Comparison of ENCODE assay signal across 12 cellular contexts in the genomic region with DNA sequence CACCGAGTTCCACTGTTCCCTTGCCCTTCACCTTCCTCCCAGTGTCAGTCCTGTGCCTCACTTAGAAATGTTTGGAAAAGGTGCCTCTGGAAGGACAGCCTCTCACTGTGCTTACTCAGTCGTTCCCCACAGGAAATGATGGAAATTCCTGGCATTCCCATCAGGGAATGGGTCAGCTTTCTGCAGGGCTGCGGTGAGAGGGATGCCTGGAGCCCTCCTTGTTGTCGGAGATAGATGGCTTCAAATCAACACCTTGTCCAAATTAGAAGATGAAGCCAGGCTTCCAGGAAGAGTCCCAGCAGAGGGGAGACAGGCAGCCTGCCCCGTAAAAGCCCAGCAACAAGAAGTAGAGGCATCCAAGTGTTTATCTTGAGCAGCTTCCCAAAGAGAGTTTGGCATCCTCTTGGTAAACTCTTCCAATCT. TPM values are rescaled to one million over a fixed set of nuclear protein-coding genes. Genes with fewer than 3 reads are reported as not detected.
DNase-seq lines count a peak whose midpoint lies in the region; ATAC-seq and TF ChIP-seq lines count a peak whose summit lies in the region.
"Had no signal": no experiment of that assay in that cellular context is flagged by ENCODE, and none has a peak within 500 bp of the region (broad histone marks: within the 10 kb centered on the region; RNA-seq: fewer than 3 reads in every experiment).

No MANE protein-coding gene starts in this region.

- no peaks in the 10 kb centered on the region; the same call in none of the 2 replicates for H3K36me3 ChIP-seq in SJSA1

- peak overlapping the region; percentile 98 for H3K27ac Mint-ChIP-seq in nephron progenitor cell
- H3K27ac Mint-ChIP-seq: CD4-positive, CD25-positive, alpha-beta regulatory T cell; naive thymus-derived CD8-positive, alpha-beta T cell had no signal

- H3K4me1 Mint-ChIP-seq in nephron progenitor cell, result peaks cover 75% of the 10 kb centered on the region
- H3K4me1 Mint-ChIP-seq: CD4-positive, CD25-positive, alpha-beta regulatory T cell; naive thymus-derived CD8-positive, alpha-beta T cell had no signal

- H3K4me3 Mint-ChIP-seq in nephron progenitor cell, result peak overlapping the region; percentile 46
- H3K4me3 Mint-ChIP-seq: CD4-positive, CD25-positive, alpha-beta regulatory T cell; naive thymus-derived CD8-positive, alpha-beta T cell had no signal

- H3K9me3 Mint-ChIP-seq in nephron progenitor cell, result no peaks in the 10 kb centered on the region
- H3K9me3 Mint-ChIP-seq: CD4-positive, CD25-positive, alpha-beta regulatory T cell; naive thymus-derived CD8-positive, alpha-beta T cell had no signal

- H3K9me3 ChIP-seq in SJSA1 (replicated peaks), result no peaks in the 10 kb centered on the region

- no peaks in the 10 kb centered on the region; the same call in 1 of the 2 replicates for H3K27me3 ChIP-seq in SJSA1 (replicated peaks)

- H3K27ac ChIP-seq in SJSA1, result peak overlapping the region; percentile 73
- H3K27ac ChIP-seq: SK-N-MC had no signal

- ATAC-seq in HG03457 (IDR thresholded peaks at IDR 0.05; ENCODE audit: unreplicated experiment), result no peak
- no peak for ATAC-seq in GM19035 (IDR thresholded peaks at IDR 0.05; ENCODE audit: unreplicated experiment)
- ATAC-seq: naive thymus-derived CD8-positive, alpha-beta T cell had no signal

- H3K27me3 Mint-ChIP-seq in nephron progenitor cell (ENCODE audit: low read depth, poor library complexity), result peaks cover 3% of the 10 kb centered on the region

- DNase-seq in Daoy (ENCODE audit: low read depth) (peak; percentile 72), SJSA1 (ENCODE audit: low read depth in 1 of 2, low spot score in 2 of 2) (peak; percentile 86 to 89), fibroblast of the aortic adventitia (ENCODE audit: low read depth) (peak; percentile 98), nephron progenitor cell (peak; percentile 27), putamen (ENCODE audit: low spot score) (no peak), hypothalamus (lab: John Stamatoyannopoulos, UW) (no peak)
- DNase-seq: CD4-positive, CD25-positive, alpha-beta regulatory T cell; naive thymus-derived CD8-positive, alpha-beta T cell; NCI-H1048 had no signal

- peaks cover 88% of the 10 kb centered on the region for H3K4me1 ChIP-seq in SJSA1 (replicated peaks)

- H3K36me3 Mint-ChIP-seq in nephron progenitor cell (ENCODE audit: low read depth), result peaks cover 49% of the 10 kb centered on the region
- H3K36me3 Mint-ChIP-seq: CD4-positive, CD25-positive, alpha-beta regulatory T cell; naive thymus-derived CD8-positive, alpha-beta T cell had no signal

- TF ChIP-seq CTCF in fibroblast of the aortic adventitia (IDR thresholded peaks at IDR 0.05; ENCODE audit: insufficient read depth, low read length), result no peak
- no peak for TF ChIP-seq CTCF in nephron progenitor cell (IDR thresholded peaks at IDR 0.05)

- no peak overlapping the region for H3K4me3 ChIP-seq in SJSA1
- no peak overlapping the region for H3K4me3 ChIP-seq in fibroblast of the aortic adventitia (ENCODE audit: low read depth, low read length)
- H3K4me3 ChIP-seq: SK-N-MC had no signal

RNA-seq across cellular contexts. Expression of a gene that starts 25.3 kb away (rescaled TPM):
- total RNA-seq in Daoy (2014; rRNA removed; shearing (Covaris generic)), result 1.7 and 2.6 TPM in 2 replicates
- total RNA-seq in SJSA1 (2014; rRNA removed; shearing (Covaris generic)), result 58.8 and 111 TPM in 2 replicates
- 63.9 and 109 TPM in 2 replicates for total RNA-seq in fibroblast of the aortic adventitia (ENCODE audit: low replicate concordance)
- total RNA-seq: CD4-positive, CD25-positive, alpha-beta regulatory T cell had no signal

Comparison
In these comparisons a context has a peak if more than half of its experiments do, and no peak if none do; other contexts are left out.
1. DNase-seq: peak in Daoy (single experiment), SJSA1 (2 of 2), fibroblast of the aortic adventitia (single experiment) and nephron progenitor cell (single experiment); none in putamen (single experiment) and hypothalamus (0 of 51).
2. RNA of a gene that starts 25.3 kb away (total RNA-seq): 58.8 to 111 TPM in SJSA1 and 63.9 to 109 TPM in fibroblast of the aortic adventitia; 1.7 to 2.6 TPM in Daoy; every median in the first group is over 10 times any median in the second.